14 cellular contexts compared by ENCODE assay signal in the genomic region with DNA sequence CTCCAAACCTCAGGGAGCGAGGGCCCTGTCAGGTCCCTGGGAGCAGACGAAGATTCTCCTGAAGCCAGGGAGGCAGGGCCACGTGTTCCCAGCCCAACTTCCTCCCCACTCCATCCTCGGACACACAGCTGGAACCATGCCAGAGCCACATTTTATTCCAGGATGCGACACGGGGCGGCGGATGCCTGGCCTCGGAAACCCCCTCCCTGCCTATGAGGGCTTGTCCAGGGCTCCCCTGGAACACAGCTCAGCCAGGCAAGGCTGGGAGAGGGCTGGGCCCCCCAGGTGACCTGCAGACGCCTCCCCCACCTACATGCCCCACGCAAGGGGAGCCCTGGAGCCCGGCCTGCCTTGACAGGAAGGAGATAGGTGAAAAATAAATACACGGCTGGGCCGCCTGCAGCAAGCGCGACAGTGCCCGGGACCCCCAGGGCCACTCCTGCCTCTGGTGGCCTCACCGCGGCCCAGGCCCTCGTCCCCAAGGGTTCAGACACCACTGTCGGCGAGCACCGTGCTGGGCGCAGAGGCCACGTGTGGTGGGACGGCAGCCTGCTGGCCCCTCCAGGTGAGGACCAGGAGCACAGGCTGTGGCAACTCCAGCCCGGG. TPM values are rescaled to one million over a fixed set of nuclear protein-coding genes. Genes with fewer than 3 reads are reported as not detected.
DNase-seq lines count a peak whose midpoint lies in the region; ATAC-seq and TF ChIP-seq lines count a peak whose summit lies in the region.
"Had no signal": no experiment of that assay in that cellular context is flagged by ENCODE, and none has a peak within 500 bp of the region (broad histone marks: within the 10 kb centered on the region; RNA-seq: fewer than 3 reads in every experiment).

No MANE protein-coding gene starts in this region.

- intact Hi-C loops in sigmoid colon (cut with DNase I): no loop called here

- H3K4me3 ChIP-seq in cardiac muscle cell (no peak overlapping the region), sigmoid colon (no peak overlapping the region), endodermal cell (ENCODE audit: low read length) (no peak overlapping the region)

- no peaks in the 10 kb centered on the region for H3K9me3 Mint-ChIP-seq in endodermal cell
- H3K9me3 Mint-ChIP-seq: activated CD4-positive, alpha-beta memory T cell treated with anti-CD3 and anti-CD28 coated beads, Interleukin-2, amount 10 ng/mL, durations not matched to agents 7 days and 5 days; CD4-positive, alpha-beta T cell had no signal

- H3K9me3 ChIP-seq in cardiac muscle cell (ENCODE audit: low read depth) (no peaks in the 10 kb centered on the region), sigmoid colon (no peaks in the 10 kb centered on the region), endodermal cell (ENCODE audit: control insufficient read depth, low read length) (no peaks in the 10 kb centered on the region)

- H3K4me1 ChIP-seq in cardiac muscle cell (ENCODE audit: low read depth) (no peaks in the 10 kb centered on the region), sigmoid colon (peaks cover 0 to 22% (median 20%) of the 10 kb centered on the region in 4 donors), endodermal cell (ENCODE audit: control insufficient read depth, insufficient read depth, low read length) (no peaks in the 10 kb centered on the region)

- H3K27me3 Mint-ChIP-seq in endodermal cell (ENCODE audit: insufficient read depth): no peaks in the 10 kb centered on the region
- H3K27me3 Mint-ChIP-seq: activated CD4-positive, alpha-beta memory T cell treated with anti-CD3 and anti-CD28 coated beads, Interleukin-2, amount 10 ng/mL, durations not matched to agents 7 days and 5 days had no signal

- H3K36me3 Mint-ChIP-seq in endodermal cell (ENCODE audit: low read depth): peaks cover 30% of the 10 kb centered on the region

- H3K4me3 Mint-ChIP-seq in endodermal cell: no peak overlapping the region
- H3K4me3 Mint-ChIP-seq: activated CD4-positive, alpha-beta memory T cell treated with anti-CD3 and anti-CD28 coated beads, Interleukin-2, amount 10 ng/mL, durations not matched to agents 7 days and 5 days; CD4-positive, alpha-beta T cell had no signal

- H3K4me1 Mint-ChIP-seq in endodermal cell: no peaks in the 10 kb centered on the region

- H3K27me3 ChIP-seq in cardiac muscle cell (no peaks in the 10 kb centered on the region), sigmoid colon (no peaks in the 10 kb centered on the region), endodermal cell (ENCODE audit: control insufficient read depth, insufficient read depth, low read length, poor library complexity, severe bottlenecking) (no peaks in the 10 kb centered on the region)

- H3K27ac Mint-ChIP-seq in endodermal cell: no peak overlapping the region
- H3K27ac Mint-ChIP-seq: activated CD4-positive, alpha-beta memory T cell treated with anti-CD3 and anti-CD28 coated beads, Interleukin-2, amount 10 ng/mL, durations not matched to agents 7 days and 5 days; CD4-positive, alpha-beta T cell; progenitor cell of endocrine pancreas had no signal

- no peak for TF ChIP-seq POLR2A in sigmoid colon (IDR thresholded peaks at IDR 0.05)

- no peak for ATAC-seq in GM19023 (IDR thresholded peaks at IDR 0.05; ENCODE audit: unreplicated experiment)

- TF ChIP-seq EP300 in sigmoid colon (IDR thresholded peaks at IDR 0.05): no peak

- H3K9ac ChIP-seq in endodermal cell (ENCODE audit: extremely low read depth, low read length, poor library complexity, severe bottlenecking): no peak overlapping the region

- H3K36me3 ChIP-seq in cardiac muscle cell (peaks cover 12% of the 10 kb centered on the region), sigmoid colon (peaks cover 19 to 68% (median 32%) of the 10 kb centered on the region in 4 donors), endodermal cell (ENCODE audit: control insufficient read depth, insufficient read depth, low read length) (peaks cover 23% of the 10 kb centered on the region)

- WGBS in sigmoid colon, 2 donors: 65 to 81% methylated on average over 27 of the region's 27 CpGs
- 93 to 94% methylated on average over 14 to 27 of the region's 27 CpGs for WGBS in endodermal cell (ENCODE audit: insufficient coverage in 1 of 2, insufficient read length in 1 of 2), 2 experiments

- DNase-seq in DMS53 (lab: John Stamatoyannopoulos, UW) (peak; percentile 59), DMS53 treated with DMSO at 0.1 percent for 48 hours (lab: John Stamatoyannopoulos, UW; ENCODE audit: unreplicated experiment) (no peak), RPMI7951 (ENCODE audit: low read depth) (peak; percentile 28), cardiac muscle cell (ENCODE audit: low read depth in 1 of 2, low spot score in 1 of 2) (peak; percentile 21 to 34), sigmoid colon (no peak), SW 1271 (lab: John Stamatoyannopoulos, UW) (no peak), endodermal cell (no peak)
- DNase-seq: 8988T; activated CD4-positive, alpha-beta memory T cell treated with anti-CD3 and anti-CD28 coated beads, Interleukin-2, amount 10 ng/mL, durations not matched to agents 7 days and 5 days; CD4-positive, alpha-beta T cell; SIG-M5; stimulated activated CD4-positive, alpha-beta T cell treated with anti-CD3 and anti-CD28 coated beads, Interleukin-15, amount 100 ng/mL, for 24 hours had no signal

- no peak for TF ChIP-seq CTCF in cardiac muscle cell (IDR thresholded peaks at IDR 0.05; ENCODE audit: low read depth, low read length)
- TF ChIP-seq CTCF in sigmoid colon (IDR thresholded peaks at IDR 0.05): no peak
- TF ChIP-seq CTCF in endodermal cell (conservative IDR thresholded peaks at IDR 0.05): no peak

- H3K27ac ChIP-seq in cardiac muscle cell (no peak overlapping the region), sigmoid colon (peak overlapping the region in 3 of 4 donors; percentile 11 to 40 (median 27)), endodermal cell (ENCODE audit: low read depth, low read length) (no peak overlapping the region)

RNA-seq across cellular contexts. Expression of a gene that starts 21.5 kb away (rescaled TPM):
- 22.4 and 24.6 TPM in 2 replicates for total RNA-seq in RPMI7951 (2014; rRNA removed; shearing (Covaris generic))
- total RNA-seq in cardiac muscle cell: 45.3 and 55.0 TPM in 2 replicates
- 75.4 and 82.6 TPM in 2 replicates for polyA plus RNA-seq in cardiac muscle cell
- 10 to 100 TPM; 20.3 to 32.4 (median 25.4) TPM for total RNA-seq in sigmoid colon
- 10 to 100 TPM; 25.8 to 51.4 (median 31.2) TPM for polyA plus RNA-seq in sigmoid colon
- 10 to 100 TPM; 73.3 to 84.3 TPM for total RNA-seq in endodermal cell
- polyA plus RNA-seq in endodermal cell (2013, experiment 1 of 2): 49.1 TPM
- polyA plus RNA-seq in endodermal cell (2013, experiment 2 of 2): 46.6 TPM

RNA-seq across cellular contexts. Expression of a gene that starts 56.6 kb away (rescaled TPM):
- total RNA-seq in RPMI7951 (2014; rRNA removed; shearing (Covaris generic)): 1.6 and 1.8 TPM in 2 replicates
- total RNA-seq in cardiac muscle cell: 12.0 and 12.8 TPM in 2 replicates
- 9.6 and 14.4 TPM in 2 replicates for polyA plus RNA-seq in cardiac muscle cell
- total RNA-seq in sigmoid colon: 10 to 100 TPM; 11.4 to 72.6 (median 28.9) TPM
- 100 to 1,000 TPM in 2 of 3 donors, 10 to 100 TPM in 1; 99.1 to 157 (median 109) TPM for polyA plus RNA-seq in sigmoid colon
- total RNA-seq in endodermal cell: 1 to 10 TPM; 3.8 to 6.5 TPM
- polyA plus RNA-seq in endodermal cell (2013, experiment 1 of 2): 1.4 TPM
- polyA plus RNA-seq in endodermal cell (2013, experiment 2 of 2): 1.2 TPM

Comparison
In these comparisons a context has a peak if more than half of its experiments do, and no peak if none do; other contexts are left out.
1. DNase-seq: peak in DMS53 (single experiment), RPMI7951 (single experiment) and cardiac muscle cell (2 of 2); none in DMS53 treated with DMSO at 0.1 percent for 48 hours (single experiment), sigmoid colon (single experiment), SW 1271 (0 of 2) and endodermal cell (single experiment).
2. H3K27ac ChIP-seq: peak in sigmoid colon (3 of 4); none in cardiac muscle cell (single experiment) and endodermal cell (single experiment).